Comparison of ENCODE assay signal across 22 cellular contexts in the genomic region with DNA sequence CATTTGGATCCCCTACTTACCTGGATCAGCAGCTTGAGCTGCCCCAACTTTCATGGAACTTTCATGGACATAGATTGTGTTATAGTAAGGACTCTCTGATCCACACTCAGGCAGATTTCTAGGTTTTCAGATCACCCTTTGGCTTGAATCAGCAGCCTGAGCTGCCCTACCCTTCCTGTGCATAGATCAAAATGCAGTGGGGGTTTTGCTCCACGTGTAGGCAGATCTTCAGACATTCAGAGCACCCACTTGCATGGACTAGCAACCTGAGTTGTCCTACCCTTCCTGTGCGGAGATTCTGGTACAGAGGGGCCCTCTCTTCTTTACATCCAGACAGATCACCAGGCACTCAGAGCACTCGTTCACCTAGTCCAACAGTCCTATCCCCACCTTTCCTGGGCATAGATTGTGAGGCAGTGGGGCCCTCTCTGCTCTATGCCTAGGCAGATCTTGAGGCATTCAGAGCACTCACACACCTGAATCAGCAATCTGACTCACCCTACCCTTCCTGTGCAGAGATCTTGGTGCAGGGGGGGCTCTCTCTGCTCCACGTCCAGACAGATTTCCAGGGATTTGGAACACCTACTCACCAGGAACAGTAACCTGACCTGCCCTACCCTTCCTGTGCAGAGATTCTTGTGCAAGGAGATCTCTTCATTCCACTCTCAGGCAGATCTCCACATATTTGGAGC.
DNase-seq lines count a peak whose midpoint lies in the region; ATAC-seq, FAIRE-seq and TF ChIP-seq lines count a peak whose summit lies in the region.
"Had no signal": no experiment of that assay in that cellular context is flagged by ENCODE, and none has a peak within 500 bp of the region (broad histone marks: within the 10 kb centered on the region; RNA-seq: fewer than 3 reads in every experiment).

No MANE protein-coding gene starts in this region.

- DNase-seq in MCF 10A (ENCODE audit: unreplicated experiment): peak; percentile 34
- DNase-seq in breast epithelium (ENCODE audit: low spot score in 2 of 2): no peak
- peak; percentile 96 for DNase-seq in bronchial epithelial cell (ENCODE audit: low read depth)
- peak; percentile 21 for DNase-seq in keratinocyte (ENCODE audit: low read depth, low spot score)
- DNase-seq in HCEC 1CT: no peak
- DNase-seq in HuH-7.5 (ENCODE audit: low spot score): no peak
- DNase-seq in NCI-H510A (lab: John Stamatoyannopoulos, UW): no peak
- DNase-seq: AML-193; Caco-2; CD4-positive, alpha-beta T cell; HFFc6; IMR-90 had no signal

- H3K27me3 ChIP-seq in breast epithelium (no peaks in the 10 kb centered on the region), bronchial epithelial cell (ENCODE audit: control insufficient read depth, insufficient read depth, low read length) (no peaks in the 10 kb centered on the region), keratinocyte (ENCODE audit: control insufficient read depth, extremely low read depth, insufficient read depth, low read length) (no peaks in the 10 kb centered on the region)

- peak overlapping the region; percentile 87 for H2AFZ ChIP-seq in keratinocyte (ENCODE audit: control insufficient read depth, low read length)
- H2AFZ ChIP-seq: GM23338 had no signal

- no peaks in the 10 kb centered on the region for H4K20me1 ChIP-seq in keratinocyte (ENCODE audit: control insufficient read depth, extremely low read depth, insufficient read depth, low read length)

- H3K27ac ChIP-seq in breast epithelium (no peak overlapping the region), keratinocyte (ENCODE audit: control insufficient read depth, insufficient read depth, low read length) (peak overlapping the region; percentile 55)
- H3K27ac ChIP-seq: 22Rv1, A549, C4-2B had no signal

- no peak for ATAC-seq in HG02840 (IDR thresholded peaks at IDR 0.05; ENCODE audit: low FRiP score, unreplicated experiment)
- ATAC-seq: A549, GM23338, HCT116 had no signal

- H3K79me2 ChIP-seq in keratinocyte (ENCODE audit: control insufficient read depth, insufficient read depth, low read length): no peaks in the 10 kb centered on the region

- H3K9me1 ChIP-seq in keratinocyte (ENCODE audit: control insufficient read depth, extremely low read depth, insufficient read depth, low read length): no peaks in the 10 kb centered on the region

- CTCF ChIA-PET in MCF 10A (lab: Yijun Ruan, JAX): interaction anchor here (0.7 to 1.3 kb wide), 3 partner anchors 9 to 596 kb away, joined by 3 to 4 read pairs (median 3); no protein-coding TSS in a partner anchor

- H3K9me3 Mint-ChIP-seq in MCF 10A (ENCODE audit: unreplicated experiment): no peaks in the 10 kb centered on the region
- H3K9me3 Mint-ChIP-seq: CD4-positive, alpha-beta T cell; GM23338 had no signal

- H3K9me3 ChIP-seq in breast epithelium (no peaks in the 10 kb centered on the region), keratinocyte (ENCODE audit: control insufficient read depth, low read depth, low read length) (no peaks in the 10 kb centered on the region)
- H3K9me3 ChIP-seq: A549, Caco-2 had no signal

- FAIRE-seq in bronchial epithelial cell (lab: Jason Lieb, UNC) (no peak), keratinocyte (lab: Jason Lieb, UNC) (peak; percentile 86)
- FAIRE-seq: A549, D721Med, G401.6, GM12891, H54 had no signal

- dilution Hi-C loops in keratinocyte (cut with MboI; ENCODE audit: extremely low pct_ligation_motif_present, low sequenced_read_pairs): no loop called here

- no peak for TF ChIP-seq POLR2A in breast epithelium (IDR thresholded peaks at IDR 0.05)

- H3K4me1 Mint-ChIP-seq in MCF 10A (ENCODE audit: insufficient read depth, unreplicated experiment): no peaks in the 10 kb centered on the region
- H3K4me1 Mint-ChIP-seq: GM23338 had no signal

- H3K27ac Mint-ChIP-seq in MCF 10A (ENCODE audit: low read depth, unreplicated experiment): peak overlapping the region; percentile 39
- H3K27ac Mint-ChIP-seq: CD4-positive, alpha-beta T cell; GM23338; HFFc6 had no signal

- peak overlapping the region; percentile 61 for H3K4me2 ChIP-seq in keratinocyte (ENCODE audit: control insufficient read depth, extremely low read depth, insufficient read depth, low read depth, low read length)
- H3K4me2 ChIP-seq: A549, GM23338 had no signal

- H3K4me3 ChIP-seq in breast epithelium: no peak overlapping the region
- no peak overlapping the region for H3K4me3 ChIP-seq in bronchial epithelial cell (ENCODE audit: low read depth, low read length)
- H3K4me3 ChIP-seq in keratinocyte (ENCODE audit: control insufficient read depth in 2 of 3, extremely low read depth in 1 of 3, insufficient read depth in 2 of 3, low read depth in 1 of 3, low read length in 3 of 3): no peak overlapping the region
- H3K4me3 ChIP-seq: A549, GM23338 had no signal

- H3K4me1 ChIP-seq in breast epithelium (no peaks in the 10 kb centered on the region), keratinocyte (ENCODE audit: control insufficient read depth, extremely low read depth, insufficient read depth, low read length) (peaks cover 20% of the 10 kb centered on the region)
- H3K4me1 ChIP-seq: A549, Caco-2 had no signal

- H3K36me3 ChIP-seq in breast epithelium: no peaks in the 10 kb centered on the region
- no peaks in the 10 kb centered on the region for H3K36me3 ChIP-seq in bronchial epithelial cell (ENCODE audit: control insufficient read depth, insufficient read depth, low read length)
- no peaks in the 10 kb centered on the region for H3K36me3 ChIP-seq in keratinocyte (ENCODE audit: control insufficient read depth in 2 of 2, extremely low read depth in 1 of 2, insufficient read depth in 2 of 2, low read length in 2 of 2)

- no peaks in the 10 kb centered on the region for H3K27me3 Mint-ChIP-seq in MCF 10A (ENCODE audit: insufficient read depth, unreplicated experiment)
- H3K27me3 Mint-ChIP-seq: CD4-positive, alpha-beta T cell had no signal

- POLR2A ChIA-PET in MCF 10A (lab: Yijun Ruan, JAX): no interaction called here

- no peaks in the 10 kb centered on the region for H3K36me3 Mint-ChIP-seq in MCF 10A (ENCODE audit: insufficient read depth, unreplicated experiment)

- intact Hi-C loops in MCF 10A (cut with micrococcal nuclease) (no loop called here), breast epithelium (cut with DNase I; ENCODE audit: low total_unique reads) (no loop called here)

- H3K9ac ChIP-seq in keratinocyte (ENCODE audit: control insufficient read depth, extremely low read depth, insufficient read depth, low read length): no peak overlapping the region

- no TSS peak for BruUV-seq in MCF 10A (replicated peaks; lab: Mats Ljungman, UMichigan)

- TF ChIP-seq CTCF in MCF 10A (IDR thresholded peaks at IDR 0.05; ENCODE audit: unreplicated experiment) (no peak), breast epithelium (IDR thresholded peaks at IDR 0.05) (no peak), bronchial epithelial cell (IDR thresholded peaks at IDR 0.05; ENCODE audit: insufficient read depth, low read length, severe bottlenecking) (no peak), keratinocyte (optimal IDR thresholded peaks at IDR 0.05 in 1 of 3, IDR thresholded peaks at IDR 0.05 in 1 of 3, conservative IDR thresholded peaks at IDR 0.05 in 1 of 3; ENCODE audit: extremely low read depth in 1 of 3, insufficient read depth in 2 of 3, low read length in 3 of 3) (no peak)

- no peak overlapping the region for H3K4me3 Mint-ChIP-seq in MCF 10A (ENCODE audit: unreplicated experiment)
- H3K4me3 Mint-ChIP-seq: CD4-positive, alpha-beta T cell; GM23338; HFFc6 had no signal

Comparison
In these comparisons a context has a peak if more than half of its experiments do, and no peak if none do; other contexts are left out.
1. DNase-seq: peak in MCF 10A (single experiment), bronchial epithelial cell (single experiment) and keratinocyte (single experiment); none in breast epithelium (0 of 2), HCEC 1CT (single experiment), HuH-7.5 (single experiment) and NCI-H510A (single experiment).